In the genomic region with DNA sequence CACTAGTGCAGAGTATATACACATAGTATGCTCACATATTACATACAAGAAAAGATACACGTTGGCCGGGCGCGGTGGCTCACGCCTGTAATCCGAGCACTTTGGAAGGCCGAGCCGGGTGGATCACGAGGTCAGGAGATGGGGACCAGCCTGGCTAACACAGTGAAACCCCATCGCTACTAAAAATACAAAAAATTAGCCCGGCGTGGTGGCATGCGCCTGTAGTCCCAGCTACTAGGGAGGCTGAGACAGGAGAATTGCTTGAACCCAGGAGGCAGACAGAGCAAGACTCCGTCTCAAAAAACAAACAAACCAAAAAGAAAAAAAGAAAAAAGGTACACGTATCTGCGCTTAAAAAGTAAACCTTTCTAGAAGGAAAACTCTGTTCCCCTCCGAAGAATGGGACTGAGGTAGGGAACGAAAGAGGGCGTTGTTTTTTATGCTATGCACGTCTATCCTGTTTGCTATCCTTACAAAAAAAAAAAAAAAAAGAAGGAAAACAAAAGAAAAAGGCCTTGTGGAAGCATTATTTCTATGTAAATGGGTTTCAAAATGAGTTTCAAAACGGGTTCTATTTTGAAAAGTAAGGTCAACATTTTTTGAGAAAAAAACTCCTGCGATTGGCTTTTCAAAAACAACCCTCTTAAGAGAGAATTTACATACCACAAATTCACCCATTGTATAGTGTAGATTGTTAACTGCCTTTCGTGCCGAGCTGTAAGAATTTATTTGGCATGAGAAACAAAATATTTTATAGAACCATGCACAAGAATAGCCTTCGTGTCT, we compare ENCODE assay signal across 8 cellular contexts. TPM values are rescaled to one million over a fixed set of nuclear protein-coding genes. Genes with fewer than 3 reads are reported as not detected.
DNase-seq lines count a peak whose midpoint lies in the region; ATAC-seq, FAIRE-seq and TF ChIP-seq lines count a peak whose summit lies in the region.

No MANE protein-coding gene starts in this region.

- BruUV-seq in K562 (replicated peaks; lab: Mats Ljungman, UMichigan): TSS peak; percentile 60

- no peaks in the 10 kb centered on the region for H3K9me3 Mint-ChIP-seq in CD4-positive, alpha-beta T cell

- peak overlapping the region; percentile 62 to 84; a peak in 3 of 4 replicates for H3K9ac ChIP-seq in K562 (ENCODE audit: insufficient read depth in 1 of 2, low read depth in 2 of 2, low read length in 2 of 2)

- no peak for DNase-seq in CD4-positive, alpha-beta T cell
- no peak for DNase-seq in Jurkat, Clone E6-1 (ENCODE audit: low read depth, low spot score)
- peak in 1 of 4 experiments; percentile 47 for DNase-seq in K562 (ENCODE audit: extremely low read depth in 1 of 4, low spot score in 3 of 4)
- no peak for DNase-seq in lower leg skin (ENCODE audit: low spot score in 2 of 2)
- DNase-seq in upper lobe of left lung: peak; percentile 47 to 50
- DNase-seq in hypothalamus (lab: John Stamatoyannopoulos, UW): no peak

- peaks cover 38% of the 10 kb centered on the region for H3K4me1 Mint-ChIP-seq in CD4-positive, alpha-beta T cell (ENCODE audit: low read depth)

- H2AFZ ChIP-seq in K562 (ENCODE audit: low read depth, low read length): no peak overlapping the region

- FAIRE-seq in K562 (lab: Jason Lieb, UNC): peak; percentile 55

- H3K4me3 ChIP-seq in Jurkat, Clone E6-1 (ENCODE audit: low read length): peak overlapping the region; percentile 76
- peak overlapping the region; percentile 89 for H3K4me3 ChIP-seq in K562
- H3K4me3 ChIP-seq in lower leg skin (ENCODE audit: low read depth, poor library complexity, severe bottlenecking): peak overlapping the region; percentile 58
- peak overlapping the region; percentile 87 to 97 (median 92) for H3K4me3 ChIP-seq in upper lobe of left lung

- no peak overlapping the region for H3K27ac ChIP-seq in CD4-positive, alpha-beta T cell (ENCODE audit: low read depth, low read length)
- H3K27ac ChIP-seq in K562 (ENCODE audit: extremely low read depth, low read depth, low read length) (peak overlapping the region; percentile 85), upper lobe of left lung (peak overlapping the region; percentile 84 to 98 (median 96))

- CTCF ChIA-PET in CD4-positive, alpha-beta T cell (lab: Charles Lee): interaction anchor here (1.1 to 2.6 kb wide), 4 partner anchors 10 to 61 kb away, joined by 4 to 14 read pairs (median 8); a partner anchor contains a TSS
- CTCF ChIA-PET in K562 (lab: Yijun Ruan, JAX; ENCODE audit: low intra/inter-chr PET ratio): no interaction called here

- H3K9me3 ChIP-seq in CD4-positive, alpha-beta T cell (ENCODE audit: control insufficient read depth, low read length): no peaks in the 10 kb centered on the region
- H3K9me3 ChIP-seq in K562 (replicated peaks; ENCODE audit: control insufficient read depth, insufficient read depth, low read depth, low read length) (no peaks in the 10 kb centered on the region), upper lobe of left lung (no peaks in the 10 kb centered on the region)

- H4K20me1 ChIP-seq in K562 (replicated peaks; ENCODE audit: control insufficient read depth, insufficient read depth, low read length): no peaks in the 10 kb centered on the region

- H3K27ac Mint-ChIP-seq in CD4-positive, alpha-beta T cell: peak overlapping the region; percentile 83

- H3K4me2 ChIP-seq in K562 (ENCODE audit: insufficient read depth, low read length): peak overlapping the region; percentile 83

- TF ChIP-seq CTCF in CD4-positive, alpha-beta T cell (IDR thresholded peaks at IDR 0.05): no peak
- no peak for TF ChIP-seq CTCF in K562 (IDR thresholded peaks at IDR 0.05 in 2 of 3, conservative IDR thresholded peaks at IDR 0.05 in 1 of 3; ENCODE audit: insufficient read depth in 2 of 3, low read depth in 1 of 3, low read length in 3 of 3)
- no peak for TF ChIP-seq CTCF in lower leg skin (IDR thresholded peaks at IDR 0.05)
- no peak for TF ChIP-seq CTCF in upper lobe of left lung (IDR thresholded peaks at IDR 0.05)

- peaks cover 6% of the 10 kb centered on the region for H3K36me3 Mint-ChIP-seq in CD4-positive, alpha-beta T cell (ENCODE audit: low read depth)

- H3K36me3 ChIP-seq in K562 (ENCODE audit: control insufficient read depth, insufficient read depth, low read length): peaks cover 10% of the 10 kb centered on the region; the same call in 1 of the 3 replicates
- H3K36me3 ChIP-seq in upper lobe of left lung: no peaks in the 10 kb centered on the region

- WGBS in K562 (ENCODE audit: insufficient coverage, low coverage, missing lambda C conversion rate): 2% methylated on average over 21 of the region's 25 CpGs
- WGBS in lower leg skin, 2 donors: 30 to 31% methylated on average over 25 of the region's 25 CpGs
- WGBS in upper lobe of left lung, 2 donors: 23 to 27% methylated on average over 25 of the region's 25 CpGs

- H3K27me3 ChIP-seq in CD4-positive, alpha-beta T cell (ENCODE audit: control insufficient read depth, insufficient read depth, low read length): no peaks in the 10 kb centered on the region
- H3K27me3 ChIP-seq in K562 (ENCODE audit: control insufficient read depth in 2 of 2, insufficient read depth in 2 of 2, low read length in 2 of 2): no peaks in the 10 kb centered on the region
- H3K27me3 ChIP-seq in upper lobe of left lung: no peaks in the 10 kb centered on the region

- peak overlapping the region; percentile 97 for H3K4me3 Mint-ChIP-seq in CD4-positive, alpha-beta T cell

- TF ChIP-seq EP300 in K562 (IDR thresholded peaks at IDR 0.05; ENCODE audit: low read length) (no peak), upper lobe of left lung (IDR thresholded peaks at IDR 0.05) (no peak)

- in situ Hi-C loops in K562 (cut with MboI): loop anchor here (25.0 kb wide), 1 partner anchor 698 kb away; a partner anchor contains a TSS

- H3K27me3 Mint-ChIP-seq in CD4-positive, alpha-beta T cell: no peaks in the 10 kb centered on the region

- intact Hi-C loops in CD4-positive, alpha-beta T cell (cut with DNase I, micrococcal nuclease): loop anchor here (2.0 to 10.0 kb wide), 5 partner anchors 57 to 355 kb away; a partner anchor contains a TSS
- intact Hi-C loops in K562 (cut with micrococcal nuclease): loop anchor here (2.0 to 10.0 kb wide), 3 partner anchors 62 to 355 kb away; a partner anchor contains a TSS
- intact Hi-C loops in lower leg skin (cut with DNase I; ENCODE audit: low total_unique reads): loop anchor here (10.0 kb wide), 1 partner anchor 55 kb away; no protein-coding TSS in a partner anchor

- POLR2A ChIA-PET in CD4-positive, alpha-beta T cell (lab: Charles Lee): interaction anchor here (0.8 to 3.0 kb wide), 27 partner anchors 8 to 1896 kb away, joined by 3 to 35 read pairs (median 6); a partner anchor contains a TSS
- POLR2A ChIA-PET in K562 (lab: Yijun Ruan, JAX): interaction anchor here (1.6 kb wide), 1 partner anchor 9 kb away, joined by 4 read pairs; no protein-coding TSS in a partner anchor

- no peak for ATAC-seq in CD4-positive, alpha-beta T cell (ENCODE audit: poor library complexity)
- ATAC-seq in K562 (peak; percentile 6; the same call in 1 of the 3 replicates), upper lobe of left lung (ENCODE audit: low FRiP score in 2 of 2) (no peak), GM18868 (IDR thresholded peaks at IDR 0.05; ENCODE audit: unreplicated experiment) (no peak), GM21717 (IDR thresholded peaks at IDR 0.05; ENCODE audit: unreplicated experiment) (no peak)

- TF ChIP-seq POLR2A in K562 (conservative IDR thresholded peaks at IDR 0.05) (no peak), lower leg skin (IDR thresholded peaks at IDR 0.05) (no peak), upper lobe of left lung (IDR thresholded peaks at IDR 0.05) (no peak)

- peaks cover 64% of the 10 kb centered on the region for H3K79me2 ChIP-seq in K562 (ENCODE audit: control insufficient read depth, insufficient read depth, low read length)

- H3K4me1 ChIP-seq in K562 (replicated peaks in 1 of 2; ENCODE audit: control insufficient read depth in 2 of 2, insufficient read depth in 2 of 2, low read length in 2 of 2) (peaks cover 9 to 23% of the 10 kb centered on the region in 2 experiments; a peak in 4 of 5 replicates), upper lobe of left lung (peaks cover 10 to 29% (median 21%) of the 10 kb centered on the region in 4 donors)

- TF ChIP-seq RAD21 in K562 (CRISPR knock-in tag; conservative IDR thresholded peaks at IDR 0.05 in 1 of 2, IDR thresholded peaks at IDR 0.05 in 1 of 2): no peak

- H3K9me1 ChIP-seq in K562 (ENCODE audit: control insufficient read depth, insufficient read depth, low read length): no peaks in the 10 kb centered on the region

RNA-seq across cellular contexts. Expression of a gene that starts 1.2 kb away (rescaled TPM):
- 10 to 100 TPM; 19.9 to 20.9 TPM for total RNA-seq in CD4-positive, alpha-beta T cell
- 41.0 TPM for polyA plus RNA-seq in Jurkat, Clone E6-1 (2012; ENCODE audit: insufficient read depth, insufficient read length)
- total RNA-seq in K562 (2011; cell fraction: chromatin; rRNA removed; ENCODE audit: low replicate concordance): 12.2 and 41.1 TPM in 2 replicates
- total RNA-seq in K562 (2011; cell fraction: nucleolus; rRNA removed): 15.2 and 20.9 TPM in 2 replicates
- 14.7 and 28.6 TPM in 2 replicates for total RNA-seq in K562 (2011; cell fraction: nucleoplasm; rRNA removed)
- total RNA-seq in K562 (2014; rRNA removed): 78.6 and 148 TPM in 2 replicates
- 44.7 and 55.0 TPM in 2 replicates for total RNA-seq in K562 (2014; rRNA removed; fragmentation: Illumina TruSeq; extraction: Trizol)
- 34.2 and 40.5 TPM in 2 replicates for total RNA-seq in K562 (2015; rRNA removed; fragmentation: Illumina TruSeq; extraction: Trizol)
- 35.6 and 36.9 TPM in 2 replicates for total RNA-seq in K562 (2021)
- 33.6 and 47.4 TPM in 2 replicates for polyA plus RNA-seq in K562 (2011; rRNA removed)
- 12.4 and 15.0 TPM in 2 replicates for polyA plus RNA-seq in K562 (2011; cell fraction: cytosol; rRNA removed)
- 24.0 and 31.9 TPM in 2 replicates for polyA plus RNA-seq in K562 (2011; cell fraction: nucleus; rRNA removed)
- 29.8 and 35.5 TPM in 2 replicates for polyA plus RNA-seq in K562 (2012)
- 43.2 and 49.7 TPM in 2 replicates for polyA plus RNA-seq in K562 (2014; fragmentation: Illumina TruSeq; extraction: Trizol)
- 10 to 100 TPM; 12.2 to 16.0 TPM for polyA plus RNA-seq in K562 (2014; fragmentation: Nextera tagmentation; extraction: Ambion mirVana)
- 39.7 and 41.8 TPM in 2 replicates for polyA plus RNA-seq in K562 (2014; rRNA removed)
- polyA minus RNA-seq in K562 (2011; rRNA and poly(A)+ RNA removed): 20.3 and 22.8 TPM in 2 replicates
- polyA minus RNA-seq in K562 (2011; cell fraction: cytosol; rRNA and poly(A)+ RNA removed): 18.7 and 28.2 TPM in 2 replicates
- polyA minus RNA-seq in K562 (2011; cell fraction: nucleus; rRNA and poly(A)+ RNA removed): 30.8 and 33.7 TPM in 2 replicates
- total RNA-seq in lower leg skin: 100 to 1,000 TPM in 1 of 4 donors, 10 to 100 TPM in 3; 81.3 to 102 (median 92.9) TPM
- total RNA-seq in upper lobe of left lung: 10 to 100 TPM; 33.2 to 81.2 (median 51.7) TPM

RNA-seq across cellular contexts. Expression of a gene that starts 53.0 kb away (rescaled TPM):
- 10 to 100 TPM; 33.8 to 35.5 TPM for total RNA-seq in CD4-positive, alpha-beta T cell
- polyA plus RNA-seq in Jurkat, Clone E6-1 (2012; ENCODE audit: insufficient read depth, insufficient read length): 28.9 TPM
- 60.6 and 89.3 TPM in 2 replicates for total RNA-seq in K562 (2011; cell fraction: chromatin; rRNA removed; ENCODE audit: low replicate concordance)
- 32.9 and 33.2 TPM in 2 replicates for total RNA-seq in K562 (2011; cell fraction: nucleolus; rRNA removed)
- 50.7 and 56.7 TPM in 2 replicates for total RNA-seq in K562 (2011; cell fraction: nucleoplasm; rRNA removed)
- 47.4 and 53.9 TPM in 2 replicates for total RNA-seq in K562 (2014; rRNA removed)
- total RNA-seq in K562 (2014; rRNA removed; fragmentation: Illumina TruSeq; extraction: Trizol): 35.7 and 37.7 TPM in 2 replicates
- 38.2 and 38.6 TPM in 2 replicates for total RNA-seq in K562 (2015; rRNA removed; fragmentation: Illumina TruSeq; extraction: Trizol)
- total RNA-seq in K562 (2021): 46.4 and 47.5 TPM in 2 replicates
- 24.0 and 40.9 TPM in 2 replicates for polyA plus RNA-seq in K562 (2011; rRNA removed)
- 32.2 and 52.1 TPM in 2 replicates for polyA plus RNA-seq in K562 (2011; cell fraction: cytosol; rRNA removed)
- polyA plus RNA-seq in K562 (2011; cell fraction: nucleus; rRNA removed): 45.1 and 54.2 TPM in 2 replicates
- 32.1 and 45.8 TPM in 2 replicates for polyA plus RNA-seq in K562 (2012)
- polyA plus RNA-seq in K562 (2014; fragmentation: Illumina TruSeq; extraction: Trizol): 61.6 and 67.7 TPM in 2 replicates
- 10 to 100 TPM; 36.9 to 46.1 TPM for polyA plus RNA-seq in K562 (2014; fragmentation: Nextera tagmentation; extraction: Ambion mirVana)
- polyA plus RNA-seq in K562 (2014; rRNA removed): 34.3 and 37.4 TPM in 2 replicates
- polyA minus RNA-seq in K562 (2011; rRNA and poly(A)+ RNA removed): 37.0 and 57.9 TPM in 2 replicates
- polyA minus RNA-seq in K562 (2011; cell fraction: cytosol; rRNA and poly(A)+ RNA removed): 28.0 and 32.1 TPM in 2 replicates
- polyA minus RNA-seq in K562 (2011; cell fraction: nucleus; rRNA and poly(A)+ RNA removed): 52.6 and 116 TPM in 2 replicates
- 10 to 100 TPM; 30.8 to 54.8 (median 38.4) TPM for total RNA-seq in lower leg skin
- total RNA-seq in upper lobe of left lung: 10 to 100 TPM; 20.8 to 63.9 (median 30.1) TPM

Comparison
In these comparisons a context has a peak if more than half of its experiments do, and no peak if none do; other contexts are left out.
1. DNase-seq: peak in upper lobe of left lung (2 of 2); none in CD4-positive, alpha-beta T cell (0 of 10), Jurkat, Clone E6-1 (single experiment), lower leg skin (0 of 2) and hypothalamus (0 of 51).
2. Peak in every context shown above with its lines, with median percentiles within 50 percentile points of each other: H3K4me3 ChIP-seq.